Comparison of ENCODE assay signal across 8 cellular contexts in genomic region chr12:48682533-48682905, GRCh38. TPM values are rescaled to one million over a fixed set of nuclear protein-coding genes. Genes with fewer than 3 reads are reported as not detected.
A peak's percentile ranks its signal among the peaks of the same experiment; 100 is the strongest.
DNase-seq lines count a peak whose midpoint lies in the region; ATAC-seq, FAIRE-seq and TF ChIP-seq lines count a peak whose summit lies in the region.
"Not testable (repeated sequence)": the region's sequence is repeated elsewhere in the genome, so short reads cannot be mapped to it uniquely, and the experiment has no call there.

No MANE protein-coding gene starts in this region.

- H4K91ac ChIP-seq in trophoblast cell (ENCODE audit: low read depth, low read length) = peak overlapping the region; percentile 47

- CTCF ChIA-PET in CD4-positive, alpha-beta memory T cell (lab: Charles Lee; ENCODE audit: partially characterized antibody) = interaction anchor here (0.6 kb wide), 1 partner anchor 58 kb away, joined by 5 read pairs; no protein-coding TSS in a partner anchor
- CTCF ChIA-PET in K562 (lab: Yijun Ruan, JAX; ENCODE audit: low intra/inter-chr PET ratio) = not testable (repeated sequence)

- intact Hi-C loops in CD4-positive, alpha-beta memory T cell (cut with micrococcal nuclease) = loop anchor here (1.0 kb wide), 1 partner anchor 34 kb away; the partner anchor contains the start of gene CCNT1
- intact Hi-C loops in K562 (cut with micrococcal nuclease) = loop anchor here (2.0 kb wide), 1 partner anchor 34 kb away; the partner anchor contains the start of gene CCNT1
- intact Hi-C loops in lower lobe of right lung (cut with DNase I); transverse colon (cut with DNase I; ENCODE audit: low total_unique reads): not testable (repeated sequence)

- not testable (repeated sequence) for H3K18ac ChIP-seq in trophoblast cell (ENCODE audit: low read length)

- not testable (repeated sequence) for H3K4ac ChIP-seq in trophoblast cell (ENCODE audit: low read depth, low read length)

- not testable (repeated sequence) for TF ChIP-seq CTCF in WI38 (IDR thresholded peaks at IDR 0.05; ENCODE audit: low read depth, low read length); K562 (IDR thresholded peaks at IDR 0.05 in 2 of 3, conservative IDR thresholded peaks at IDR 0.05 in 1 of 3; ENCODE audit: insufficient read depth in 2 of 3, low read depth in 1 of 3, low read length in 3 of 3); fibroblast of lung (conservative IDR thresholded peaks at IDR 0.05 in 1 of 2, IDR thresholded peaks at IDR 0.05 in 1 of 2; ENCODE audit: low read depth in 1 of 2, low read length in 2 of 2); lower lobe of right lung (IDR thresholded peaks at IDR 0.05); transverse colon (IDR thresholded peaks at IDR 0.05)

- peaks cover 16 to 40% of the 10 kb centered on the region in 2 donors for H3K36me3 Mint-ChIP-seq in CD4-positive, alpha-beta memory T cell

- in situ Hi-C loops in K562 (cut with MboI); transverse colon (cut with MboI; ENCODE audit: low pct_ligation_motif_present in 1 of 4, low pct_unique_long_range_greater_than_20kb in 1 of 4, low sequenced_read_pairs in 3 of 4): not testable (repeated sequence)

- H3K9me3 Mint-ChIP-seq in CD4-positive, alpha-beta memory T cell = not testable (repeated sequence)

- H3K4me3 Mint-ChIP-seq in CD4-positive, alpha-beta memory T cell = peak overlapping the region; percentile 89 to 98 (median 97)

- peak overlapping the region; percentile 71 for H4K8ac ChIP-seq in trophoblast cell (ENCODE audit: low read depth, low read length)

- TF ChIP-seq POLR2A in K562 (conservative IDR thresholded peaks at IDR 0.05); transverse colon (IDR thresholded peaks at IDR 0.05): not testable (repeated sequence)

- H3K14ac ChIP-seq in trophoblast cell (ENCODE audit: low read length) = not testable (repeated sequence)

- peak overlapping the region; percentile 85 for H3K27ac ChIP-seq in CD4-positive, alpha-beta memory T cell (ENCODE audit: low read depth, low read length)
- H3K27ac ChIP-seq in K562 (ENCODE audit: extremely low read depth, low read depth, low read length) = peak overlapping the region; percentile 66
- H3K27ac ChIP-seq in fibroblast of lung (ENCODE audit: insufficient read depth, low read length); trophoblast cell (ENCODE audit: low read depth, low read length): not testable (repeated sequence)
- peak overlapping the region; percentile 96 for H3K27ac ChIP-seq in lower lobe of right lung
- peak overlapping the region; percentile 91 to 97 (median 96) for H3K27ac ChIP-seq in transverse colon

- POLR2A ChIA-PET in CD4-positive, alpha-beta memory T cell (lab: Charles Lee; ENCODE audit: partially characterized antibody) = interaction anchor here (0.8 to 3.2 kb wide), 16 partner anchors 7 to 583 kb away, joined by 3 to 44 read pairs (median 4); partner anchors contain the start of genes CCDC184, CCNT1 and TUBA1B
- POLR2A ChIA-PET in K562 (lab: Yijun Ruan, JAX) = interaction anchor here (0.6 to 4.7 kb wide), 9 partner anchors 9 to 584 kb away, joined by 3 to 45 read pairs (median 5); no protein-coding TSS in a partner anchor

- H4K20me1 ChIP-seq in K562 (replicated peaks; ENCODE audit: control insufficient read depth, insufficient read depth, low read length); fibroblast of lung (ENCODE audit: control insufficient read depth, extremely low read depth, insufficient read depth, low read length): not testable (repeated sequence)

- not testable (repeated sequence) for TF ChIP-seq EP300 in Ishikawa (IDR thresholded peaks at IDR 0.05; ENCODE audit: borderline replicate concordance); K562 (IDR thresholded peaks at IDR 0.05; ENCODE audit: low read length); transverse colon (IDR thresholded peaks at IDR 0.05; ENCODE audit: low read depth)

- peak overlapping the region; percentile 59 for H4K12ac ChIP-seq in trophoblast cell (ENCODE audit: low read depth, low read length)

- not testable (repeated sequence) for H3K23ac ChIP-seq in trophoblast cell (ENCODE audit: low read length)

- H2BK5ac ChIP-seq in trophoblast cell (ENCODE audit: low read depth, low read length, poor library complexity) = not testable (repeated sequence)

- not testable (repeated sequence) for TF ChIP-seq RAD21 in Ishikawa (IDR thresholded peaks at IDR 0.05; ENCODE audit: low read depth); K562 (CRISPR knock-in tag; conservative IDR thresholded peaks at IDR 0.05 in 1 of 2, IDR thresholded peaks at IDR 0.05 in 1 of 2)

- not testable (repeated sequence) for H2BK120ac ChIP-seq in trophoblast cell (ENCODE audit: insufficient read depth, low read length, poor library complexity)

- peak overlapping the region in 6 of 7 donors; percentile 95 to 99 (median 98) for H3K27ac Mint-ChIP-seq in CD4-positive, alpha-beta memory T cell

- H3K4me2 ChIP-seq in K562 (ENCODE audit: insufficient read depth, low read length) (peak overlapping the region; percentile 86), fibroblast of lung (ENCODE audit: extremely low read depth, insufficient read depth, low read length) (peak overlapping the region; percentile 78), trophoblast cell (ENCODE audit: low read length) (peak overlapping the region; percentile 60)

- H3K36me3 ChIP-seq in CD4-positive, alpha-beta memory T cell (ENCODE audit: insufficient read depth, low read length) = peaks cover 14% of the 10 kb centered on the region
- H3K36me3 ChIP-seq in K562 (ENCODE audit: control insufficient read depth, insufficient read depth, low read length) = peaks cover 36% of the 10 kb centered on the region
- H3K36me3 ChIP-seq in fibroblast of lung (ENCODE audit: control insufficient read depth, insufficient read depth, low read length); transverse colon: not testable (repeated sequence)
- peaks cover 27% of the 10 kb centered on the region for H3K36me3 ChIP-seq in lower lobe of right lung
- peaks cover 0 to 11% of the 10 kb centered on the region in 2 experiments for H3K36me3 ChIP-seq in trophoblast cell (ENCODE audit: control insufficient read depth in 1 of 2, insufficient read depth in 2 of 2, low read length in 2 of 2)

- H3K4me3 ChIP-seq in CD4-positive, alpha-beta memory T cell (ENCODE audit: low read length in 2 of 2) = peak overlapping the region in 1 of 2 donors; percentile 96
- H3K4me3 ChIP-seq in WI38 (ENCODE audit: low read depth, low read length) (peak overlapping the region; percentile 98), K562 (peak overlapping the region; percentile 99), fibroblast of lung (replicated peaks in 1 of 4; ENCODE audit: control extremely low read depth in 1 of 4, insufficient read depth in 1 of 4, low read depth in 3 of 4, low read length in 4 of 4) (peak overlapping the region; percentile 49 to 98 (median 82)), lower lobe of right lung (peak overlapping the region; percentile 81), trophoblast cell (ENCODE audit: low read depth, low read length) (peak overlapping the region; percentile 66), transverse colon (peak overlapping the region; percentile 47 to 99 (median 89))

- H3K9me3 ChIP-seq in CD4-positive, alpha-beta memory T cell (ENCODE audit: control insufficient read depth in 1 of 2, low read length in 2 of 2); K562 (replicated peaks; ENCODE audit: control insufficient read depth, insufficient read depth, low read depth, low read length); fibroblast of lung (ENCODE audit: control insufficient read depth, insufficient read depth, low read depth, low read length); lower lobe of right lung; trophoblast cell (ENCODE audit: insufficient read depth, low read depth, low read length); transverse colon: not testable (repeated sequence)

- H3K27me3 Mint-ChIP-seq in CD4-positive, alpha-beta memory T cell = not testable (repeated sequence)

- ATAC-seq in K562, lower lobe of right lung: not testable (repeated sequence)

- H3K4me1 ChIP-seq in CD4-positive, alpha-beta memory T cell (ENCODE audit: insufficient read depth, low read length) = peaks cover 37% of the 10 kb centered on the region
- H3K4me1 ChIP-seq in K562 (replicated peaks in 1 of 2; ENCODE audit: control insufficient read depth in 2 of 2, insufficient read depth in 2 of 2, low read length in 2 of 2) (peaks cover 9 to 22% of the 10 kb centered on the region in 2 experiments; a peak in 4 of 5 replicates), lower lobe of right lung (peaks cover 38% of the 10 kb centered on the region), trophoblast cell (ENCODE audit: control insufficient read depth in 1 of 2, insufficient read depth in 2 of 2, low read length in 2 of 2) (peaks cover 0 to 14% of the 10 kb centered on the region in 2 experiments), transverse colon (peaks cover 16 to 46% (median 34%) of the 10 kb centered on the region in 4 donors)
- H3K4me1 ChIP-seq in fibroblast of lung (ENCODE audit: control insufficient read depth, extremely low read depth, insufficient read depth, low read length) = not testable (repeated sequence)

- H3K79me2 ChIP-seq in K562 (ENCODE audit: control insufficient read depth, insufficient read depth, low read length) (peaks cover 46% of the 10 kb centered on the region), fibroblast of lung (ENCODE audit: control insufficient read depth, insufficient read depth, low read length) (peaks cover 42% of the 10 kb centered on the region), trophoblast cell (ENCODE audit: control insufficient read depth, insufficient read depth, low read length, poor library complexity) (peaks cover 16% of the 10 kb centered on the region)

- H3K9ac ChIP-seq in K562 (ENCODE audit: insufficient read depth in 1 of 2, low read depth in 2 of 2, low read length in 2 of 2) = peak overlapping the region; percentile 89 to 98
- H3K9ac ChIP-seq in fibroblast of lung (ENCODE audit: insufficient read depth, low read length); trophoblast cell (ENCODE audit: low read length): not testable (repeated sequence)

- not testable (repeated sequence) for H3K27me3 ChIP-seq in CD4-positive, alpha-beta memory T cell (ENCODE audit: insufficient read depth, low read length); K562 (ENCODE audit: control insufficient read depth in 2 of 2, insufficient read depth in 2 of 2, low read length in 2 of 2); fibroblast of lung (ENCODE audit: control insufficient read depth, insufficient read depth, low read length); lower lobe of right lung (ENCODE audit: low read depth); trophoblast cell (ENCODE audit: insufficient read depth, low read length); transverse colon

- not testable (repeated sequence) for H3K79me1 ChIP-seq in trophoblast cell (ENCODE audit: low read length)

- TSS peak; percentile 76 for BruUV-seq in K562 (replicated peaks; lab: Mats Ljungman, UMichigan)

- not testable (repeated sequence) for DNase-seq in CD4-positive, alpha-beta memory T cell; K562 (ENCODE audit: extremely low read depth in 1 of 4, low spot score in 3 of 4); fibroblast of lung (ENCODE audit: low read depth in 2 of 2); lower lobe of right lung; trophoblast cell; transverse colon

- H3K9me1 ChIP-seq in K562 (ENCODE audit: control insufficient read depth, insufficient read depth, low read length) = not testable (repeated sequence)

- peaks cover 32 to 55% (median 43%) of the 10 kb centered on the region in 4 donors for H3K4me1 Mint-ChIP-seq in CD4-positive, alpha-beta memory T cell

- peak overlapping the region; percentile 97 for H2AFZ ChIP-seq in K562 (ENCODE audit: low read depth, low read length)
- peak overlapping the region; percentile 91 for H2AFZ ChIP-seq in fibroblast of lung (ENCODE audit: low read length)
- H2AFZ ChIP-seq in trophoblast cell (ENCODE audit: insufficient read depth, low read length, poor library complexity) = peak overlapping the region; percentile 96

- FAIRE-seq in K562 (lab: Jason Lieb, UNC) = not testable (repeated sequence)

- not testable (repeated sequence) for H2AK5ac ChIP-seq in trophoblast cell (ENCODE audit: low read length)

- not testable (repeated sequence) for H2BK12ac ChIP-seq in trophoblast cell (ENCODE audit: low read length)

- WGBS in K562 (ENCODE audit: insufficient coverage, low coverage, missing lambda C conversion rate) = 2% methylated on average over 19 of the region's 19 CpGs
- WGBS in trophoblast cell (ENCODE audit: extremely low coverage, insufficient coverage, insufficient read length) = no CpG with 5 or more reads among the region's 19 CpGs
- 11% methylated on average over 19 of the region's 19 CpGs; no CpG with 5 or more reads in 1 of the 2 donors for WGBS in transverse colon (ENCODE audit: low coverage in 1 of 2), 2 donors

RNA-seq across cellular contexts. Expression of gene KANSL2, which starts 0.5 kb away (rescaled TPM):
- total RNA-seq in CD4-positive, alpha-beta memory T cell = 10 to 100 TPM; 64.4 to 66.8 TPM
- 10 to 100 TPM; 32.7 to 47.4 TPM for polyA plus RNA-seq in CD4-positive, alpha-beta memory T cell
- 193 and 271 TPM in 2 replicates for total RNA-seq in K562 (2011; cell fraction: chromatin; rRNA removed; ENCODE audit: low replicate concordance)
- 175 and 180 TPM in 2 replicates for total RNA-seq in K562 (2011; cell fraction: nucleolus; rRNA removed)
- 137 and 174 TPM in 2 replicates for total RNA-seq in K562 (2011; cell fraction: nucleoplasm; rRNA removed)
- 41.1 and 43.8 TPM in 2 replicates for total RNA-seq in K562 (2014; rRNA removed)
- total RNA-seq in K562 (2014; rRNA removed; fragmentation: Illumina TruSeq; extraction: Trizol) = 65.0 and 70.3 TPM in 2 replicates
- 48.1 and 55.4 TPM in 2 replicates for total RNA-seq in K562 (2015; rRNA removed; fragmentation: Illumina TruSeq; extraction: Trizol)
- total RNA-seq in K562 (2021) = 43.6 and 44.8 TPM in 2 replicates
- polyA plus RNA-seq in K562 (2011; rRNA removed) = 60.3 and 63.9 TPM in 2 replicates
- polyA plus RNA-seq in K562 (2011; cell fraction: cytosol; rRNA removed) = 54.6 and 68.2 TPM in 2 replicates
- polyA plus RNA-seq in K562 (2011; cell fraction: nucleus; rRNA removed) = 83.7 and 86.1 TPM in 2 replicates
- polyA plus RNA-seq in K562 (2012) = 27.8 and 47.9 TPM in 2 replicates
- 45.6 and 48.5 TPM in 2 replicates for polyA plus RNA-seq in K562 (2014; fragmentation: Illumina TruSeq; extraction: Trizol)
- polyA plus RNA-seq in K562 (2014; fragmentation: Nextera tagmentation; extraction: Ambion mirVana) = 10 to 100 TPM; 80.0 to 89.8 TPM
- polyA plus RNA-seq in K562 (2014; rRNA removed) = 51.6 and 57.6 TPM in 2 replicates
- polyA minus RNA-seq in K562 (2011; rRNA and poly(A)+ RNA removed) = 134 and 138 TPM in 2 replicates
- 26.6 and 44.2 TPM in 2 replicates for polyA minus RNA-seq in K562 (2011; cell fraction: cytosol; rRNA and poly(A)+ RNA removed)
- polyA minus RNA-seq in K562 (2011; cell fraction: nucleus; rRNA and poly(A)+ RNA removed) = 97.1 and 104 TPM in 2 replicates
- 51.2 and 60.4 TPM in 2 replicates for total RNA-seq in fibroblast of lung
- polyA plus RNA-seq in fibroblast of lung = 38.8 and 43.9 TPM in 2 replicates
- 19.9 and 24.1 TPM in 2 replicates for polyA plus RNA-seq in fibroblast of lung (2012)
- polyA minus RNA-seq in fibroblast of lung (ENCODE audit: low replicate concordance) = 21.3 and 22.0 TPM in 2 replicates
- 38.3 TPM for total RNA-seq in lower lobe of right lung
- polyA plus RNA-seq in trophoblast cell (2013) = 25.7 and 26.9 TPM in 2 replicates
- 10 to 100 TPM; 12.7 to 80.8 (median 39.7) TPM for total RNA-seq in transverse colon

RNA-seq across cellular contexts. Expression of gene CCNT1, which starts 34.0 kb away (rescaled TPM):
- 10 to 100 TPM; 67.0 to 69.5 TPM for total RNA-seq in CD4-positive, alpha-beta memory T cell
- 10 to 100 TPM in 1 of 2 donors, 1 to 10 TPM in 1; 5.8 to 14.0 TPM for polyA plus RNA-seq in CD4-positive, alpha-beta memory T cell
- 99.4 and 118 TPM in 2 replicates for total RNA-seq in K562 (2011; cell fraction: chromatin; rRNA removed; ENCODE audit: low replicate concordance)
- total RNA-seq in K562 (2011; cell fraction: nucleolus; rRNA removed) = 36.3 and 46.0 TPM in 2 replicates
- 45.0 and 52.4 TPM in 2 replicates for total RNA-seq in K562 (2011; cell fraction: nucleoplasm; rRNA removed)
- total RNA-seq in K562 (2014; rRNA removed) (17.1 and 24.0 TPM in 2 replicates), K562 (2014; rRNA removed; fragmentation: Illumina TruSeq; extraction: Trizol) (51.0 and 60.3 TPM in 2 replicates), K562 (2015; rRNA removed; fragmentation: Illumina TruSeq; extraction: Trizol) (37.6 and 39.0 TPM in 2 replicates), K562 (2021) (52.4 and 53.9 TPM in 2 replicates), fibroblast of lung (21.6 and 24.6 TPM in 2 replicates), lower lobe of right lung (34.1 TPM), transverse colon (10 to 100 TPM in 3 of 4 donors, 1 to 10 TPM in 1; 10.0 to 29.4 (median 23.6) TPM)
- polyA plus RNA-seq in K562 (2011; rRNA removed) (44.4 and 49.7 TPM in 2 replicates), K562 (2014; fragmentation: Illumina TruSeq; extraction: Trizol) (27.1 and 33.4 TPM in 2 replicates), K562 (2014; fragmentation: Nextera tagmentation; extraction: Ambion mirVana) (10 to 100 TPM in 1 of 2 experiments, 1 to 10 TPM in 1; 9.7 to 10.5 TPM), K562 (2014; rRNA removed) (18.2 and 18.5 TPM in 2 replicates), fibroblast of lung (15.5 and 20.4 TPM in 2 replicates)
- polyA plus RNA-seq in K562 (2011; cell fraction: cytosol; rRNA removed) = 14.6 and 26.2 TPM in 2 replicates
- 54.4 and 61.1 TPM in 2 replicates for polyA plus RNA-seq in K562 (2011; cell fraction: nucleus; rRNA removed)
- polyA plus RNA-seq in K562 (2012) = 14.2 and 17.1 TPM in 2 replicates
- 223 and 245 TPM in 2 replicates for polyA minus RNA-seq in K562 (2011; rRNA and poly(A)+ RNA removed)
- 31.3 and 40.4 TPM in 2 replicates for polyA minus RNA-seq in K562 (2011; cell fraction: cytosol; rRNA and poly(A)+ RNA removed)
- 28.1 and 55.5 TPM in 2 replicates for polyA minus RNA-seq in K562 (2011; cell fraction: nucleus; rRNA and poly(A)+ RNA removed)
- 6.3 and 12.4 TPM in 2 replicates for polyA plus RNA-seq in fibroblast of lung (2012)
- polyA minus RNA-seq in fibroblast of lung (ENCODE audit: low replicate concordance) = 5.8 and 7.7 TPM in 2 replicates
- 16.2 and 17.0 TPM in 2 replicates for polyA plus RNA-seq in trophoblast cell (2013)
